In the genomic region with DNA sequence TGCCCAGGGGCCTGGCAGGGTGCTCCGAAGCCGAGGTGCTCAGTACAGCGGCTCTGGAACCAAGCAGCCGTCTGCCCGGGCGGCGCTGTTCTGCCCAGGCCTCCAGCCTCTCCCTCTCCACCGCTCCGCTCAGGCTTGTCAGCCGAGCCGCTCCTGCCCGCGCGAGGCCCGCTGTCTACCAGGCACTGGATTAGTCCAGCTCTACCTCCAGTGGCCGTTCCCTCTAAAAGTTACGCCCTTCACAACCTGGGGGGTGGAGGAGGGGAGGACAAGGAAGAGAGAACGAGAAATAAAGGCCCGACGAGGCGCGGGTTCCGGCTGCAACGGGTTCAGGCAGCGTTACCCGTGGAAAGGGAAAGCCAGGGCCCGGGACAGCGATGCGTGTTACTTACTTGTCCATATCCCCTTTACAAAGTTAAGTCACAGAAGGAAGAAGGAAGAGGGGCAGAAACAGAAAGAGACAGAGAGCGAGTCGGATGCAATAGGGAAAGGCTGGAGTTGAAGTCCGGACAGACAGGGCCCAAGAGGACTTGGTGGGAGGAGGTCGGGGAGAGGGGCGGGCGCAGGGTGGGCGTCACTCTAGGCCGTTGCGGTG, we compare ENCODE assay signal across 8 cellular contexts. TPM values are rescaled to one million over a fixed set of nuclear protein-coding genes. Genes with fewer than 3 reads are reported as not detected.
DNase-seq lines count a peak whose midpoint lies in the region; ATAC-seq and TF ChIP-seq lines count a peak whose summit lies in the region.

No MANE protein-coding gene starts in this region.

- in situ Hi-C loops in ACHN (cut with HindIII; ENCODE audit: low pct_ligation_motif_present, low pct_unique_long_range_greater_than_20kb, low sequenced_read_pairs) = no loop called here

- TF ChIP-seq CTCF in GM20000 (IDR thresholded peaks at IDR 0.05; ENCODE audit: extremely low read depth, missing control alignments) = no peak
- TF ChIP-seq CTCF in ascending aorta (IDR thresholded peaks at IDR 0.05) = no peak

- no peak overlapping the region for H3K27ac ChIP-seq in ascending aorta

- H3K36me3 ChIP-seq in ascending aorta = no peaks in the 10 kb centered on the region

- peaks cover 4 to 12% of the 10 kb centered on the region in 2 donors for H3K4me1 ChIP-seq in ascending aorta

- peak overlapping the region; percentile 43 to 57 for H3K4me3 ChIP-seq in ascending aorta

- H3K9me3 ChIP-seq in ascending aorta = no peaks in the 10 kb centered on the region

- peaks cover 45% of the 10 kb centered on the region for H3K27me3 ChIP-seq in ascending aorta

- peak; percentile 83 for ATAC-seq in left lobe of liver
- ATAC-seq in GM21529 (IDR thresholded peaks at IDR 0.05; ENCODE audit: unreplicated experiment) = no peak
- ATAC-seq in HG03439 (IDR thresholded peaks at IDR 0.05; ENCODE audit: unreplicated experiment) = no peak

- intact Hi-C loops in ascending aorta (cut with DNase I) = loop anchor here (5.0 kb wide), 1 partner anchor 643 kb away; a partner anchor contains a TSS

- DNase-seq in ACHN = peak; percentile 53
- peak; percentile 62 for DNase-seq in GM20000 (ENCODE audit: low spot score)
- no peak for DNase-seq in ascending aorta (ENCODE audit: low spot score in 2 of 2)
- no peak for DNase-seq in left lobe of liver (ENCODE audit: low spot score)
- DNase-seq in NCI-H1436 (lab: John Stamatoyannopoulos, UW) = no peak
- DNase-seq in cerebellum (ENCODE audit: low spot score) = no peak

RNA-seq across cellular contexts. Expression of a gene that starts 2.9 kb away (rescaled TPM):
- total RNA-seq in ascending aorta = not detected
- total RNA-seq in left lobe of liver = not detected
- 0.18 TPM for total RNA-seq in cerebellum

Comparison
In these comparisons a context has a peak if more than half of its experiments do, and no peak if none do; other contexts are left out.
1. DNase-seq: peak in ACHN (single experiment) and GM20000 (single experiment); none in ascending aorta (0 of 2), left lobe of liver (single experiment), NCI-H1436 (single experiment) and cerebellum (single experiment).